ENCODE assay signal across 1 cellular context in the genomic region with DNA sequence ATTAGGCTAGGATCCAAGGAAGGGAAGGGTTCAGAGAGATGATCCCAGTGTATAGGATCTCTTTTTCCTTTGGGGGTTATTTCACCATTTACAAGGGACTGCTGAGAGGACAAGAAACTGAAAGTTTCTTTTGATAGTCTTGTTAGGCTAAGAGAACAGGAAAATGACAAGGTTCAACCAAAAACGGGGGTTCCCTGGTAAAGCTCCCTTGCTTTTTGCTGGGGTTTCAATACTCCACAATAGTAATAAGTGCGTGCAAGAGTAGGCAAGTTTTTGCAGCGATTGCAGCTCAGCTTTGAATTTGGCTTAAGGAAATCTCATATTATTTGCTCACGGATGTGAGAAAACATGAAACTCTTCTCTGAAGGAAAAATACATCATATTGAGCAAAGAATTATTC.
TF ChIP-seq lines count a peak whose summit lies in the region.

No MANE protein-coding gene starts in this region.

TF ChIP-seq in GM12878, 131 proteins besides CTCF, POLR2A, EP300 and RAD21 (continued from another document):
- TF ChIP-seq CUX1 (IDR thresholded peaks at IDR 0.05; ENCODE audit: insufficient replicate concordance, low read depth, low read length) = no peak
- no peak for TF ChIP-seq ATF7 (IDR thresholded peaks at IDR 0.05; ENCODE audit: low read depth)
- no peak for TF ChIP-seq SIX5 (IDR thresholded peaks at IDR 0.05; ENCODE audit: low read depth, low read length, severe bottlenecking)
- no peak for TF ChIP-seq E2F4 (IDR thresholded peaks at IDR 0.05; ENCODE audit: low read depth, low read length)
- TF ChIP-seq, protein P1, sequence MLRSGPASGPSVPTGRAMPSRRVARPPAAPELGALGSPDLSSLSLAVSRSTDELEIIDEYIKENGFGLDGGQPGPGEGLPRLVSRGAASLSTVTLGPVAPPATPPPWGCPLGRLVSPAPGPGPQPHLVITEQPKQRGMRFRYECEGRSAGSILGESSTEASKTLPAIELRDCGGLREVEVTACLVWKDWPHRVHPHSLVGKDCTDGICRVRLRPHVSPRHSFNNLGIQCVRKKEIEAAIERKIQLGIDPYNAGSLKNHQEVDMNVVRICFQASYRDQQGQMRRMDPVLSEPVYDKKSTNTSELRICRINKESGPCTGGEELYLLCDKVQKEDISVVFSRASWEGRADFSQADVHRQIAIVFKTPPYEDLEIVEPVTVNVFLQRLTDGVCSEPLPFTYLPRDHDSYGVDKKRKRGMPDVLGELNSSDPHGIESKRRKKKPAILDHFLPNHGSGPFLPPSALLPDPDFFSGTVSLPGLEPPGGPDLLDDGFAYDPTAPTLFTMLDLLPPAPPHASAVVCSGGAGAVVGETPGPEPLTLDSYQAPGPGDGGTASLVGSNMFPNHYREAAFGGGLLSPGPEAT (IDR thresholded peaks at IDR 0.05; ENCODE audit: low read depth) = peak; percentile 50; the same call in 1 of the 2 replicates
- 0 out of 2 replicates have a peak, but pooled peaks have one; percentile 32 for TF ChIP-seq FOXM1 (IDR thresholded peaks at IDR 0.05; ENCODE audit: low read depth, low read length)
- no peak for TF ChIP-seq SUZ12 (IDR thresholded peaks at IDR 0.05; ENCODE audit: unreplicated experiment)
- no peak for TF ChIP-seq JUNB (IDR thresholded peaks at IDR 0.05)
- TF ChIP-seq NFIC (IDR thresholded peaks at IDR 0.05; ENCODE audit: low read depth, low read length) = no peak
- TF ChIP-seq BHLHE40 (IDR thresholded peaks at IDR 0.05; ENCODE audit: borderline replicate concordance in 1 of 2, low read depth in 2 of 2, low read length in 1 of 2) = no peak
- TF ChIP-seq RCOR1 (conservative IDR thresholded peaks at IDR 0.05; ENCODE audit: low read depth, low read length) = no peak
- TF ChIP-seq GATAD2B (conservative IDR thresholded peaks at IDR 0.05; ENCODE audit: low read depth) = no peak
